In the genomic region with DNA sequence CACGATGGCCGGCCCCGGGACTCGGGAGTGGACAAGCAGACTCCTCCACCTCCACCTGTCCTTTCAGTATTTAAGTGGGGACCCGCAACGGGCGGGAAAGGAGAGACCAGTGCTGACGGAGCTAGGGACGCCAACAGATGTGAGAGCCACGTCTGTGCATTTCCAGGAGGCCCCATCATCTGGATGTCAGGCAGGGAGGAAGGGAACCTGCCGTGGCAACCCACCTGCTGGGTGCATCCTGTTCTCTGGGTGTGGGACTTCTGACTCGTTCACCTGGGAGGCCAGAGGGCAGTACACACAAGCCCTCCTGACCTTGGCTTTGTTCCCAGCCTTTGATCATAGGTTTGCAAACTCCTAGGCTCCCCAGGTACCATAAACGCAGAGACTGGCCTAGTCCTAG, we compare ENCODE assay signal across 34 cellular contexts. TPM values are rescaled to one million over a fixed set of nuclear protein-coding genes. Genes with fewer than 3 reads are reported as not detected.
DNase-seq lines count a peak whose midpoint lies in the region; ATAC-seq, FAIRE-seq and TF ChIP-seq lines count a peak whose summit lies in the region.
"Had no signal": no experiment of that assay in that cellular context is flagged by ENCODE, and none has a peak within 500 bp of the region (broad histone marks: within the 10 kb centered on the region; RNA-seq: fewer than 3 reads in every experiment).

No MANE protein-coding gene starts in this region.

- TF ChIP-seq POLR2A in HCT116 (IDR thresholded peaks at IDR 0.05; ENCODE audit: borderline replicate concordance, extremely low read depth, insufficient read depth, insufficient read length), result no peak
- no peak for TF ChIP-seq POLR2A in H1 (IDR thresholded peaks at IDR 0.05; ENCODE audit: control extremely low read depth in 1 of 2, low read depth in 2 of 2, low read length in 2 of 2)
- TF ChIP-seq POLR2A in prostate gland (IDR thresholded peaks at IDR 0.05), result no peak

- no peak overlapping the region for H2BK120ac ChIP-seq in H1 (replicated peaks; ENCODE audit: low read depth, low read length)

- H4K91ac ChIP-seq in H1 (replicated peaks; ENCODE audit: insufficient read length, low read length), result no peak overlapping the region

- TF ChIP-seq CTCF in HCT116 (IDR thresholded peaks at IDR 0.05 in 2 of 3, conservative IDR thresholded peaks at IDR 0.05 in 1 of 3; ENCODE audit: borderline replicate concordance in 1 of 3, insufficient read depth in 1 of 3, low read depth in 2 of 3, low read length in 2 of 3), result no peak
- TF ChIP-seq CTCF in H1 (IDR thresholded peaks at IDR 0.05; ENCODE audit: control extremely low read depth in 1 of 3, insufficient read depth in 1 of 3, low read depth in 1 of 3, low read length in 3 of 3), result no peak
- TF ChIP-seq CTCF in prostate gland (IDR thresholded peaks at IDR 0.05), result no peak

- H2AK5ac ChIP-seq in H1 (ENCODE audit: low read depth, low read length), result no peak overlapping the region

- H2BK12ac ChIP-seq in H1 (ENCODE audit: low read depth, low read length), result 0 out of 2 replicates have a peak overlapping the region, but pooled peaks have one; percentile 17

- H3K23ac ChIP-seq in H1 (ENCODE audit: insufficient read length), result no peak overlapping the region

- no peaks in the 10 kb centered on the region for H3K36me3 ChIP-seq in HCT116 (ENCODE audit: control insufficient read depth in 1 of 2, insufficient read depth in 2 of 2, low read length in 2 of 2)
- H3K36me3 ChIP-seq in H1 (ENCODE audit: control insufficient read depth in 2 of 4, insufficient read depth in 4 of 4, low read length in 3 of 4), result no peaks in the 10 kb centered on the region; a peak in 1 of 8 replicates
- H3K36me3 ChIP-seq in prostate gland, result no peaks in the 10 kb centered on the region
- H3K36me3 ChIP-seq: adrenal gland, tibial artery had no signal

- no peak overlapping the region for H3K4me3 ChIP-seq in HCT116 (replicated peaks in 1 of 2; ENCODE audit: low read depth in 1 of 2, low read length in 2 of 2)
- H3K4me3 ChIP-seq in H1 (ENCODE audit: extremely low read depth in 1 of 4, insufficient read depth in 2 of 4, low read depth in 3 of 4, low read length in 4 of 4), result no peak overlapping the region
- no peak overlapping the region for H3K4me3 ChIP-seq in prostate gland
- H3K4me3 ChIP-seq: adrenal gland, psoas muscle, tibial artery had no signal

- H4K8ac ChIP-seq in H1 (ENCODE audit: extremely low read depth, insufficient read depth, low read length), result no peak overlapping the region

- H2AFZ ChIP-seq in HCT116 (ENCODE audit: low read depth, low read length, poor library complexity, severe bottlenecking) (no peak overlapping the region), H1 (ENCODE audit: low read length) (no peak overlapping the region)

- TF ChIP-seq EP300 in H1 (IDR thresholded peaks at IDR 0.05; ENCODE audit: borderline replicate concordance in 1 of 2, low read depth in 2 of 2, low read length in 2 of 2), result no peak

- H2BK5ac ChIP-seq in H1 (ENCODE audit: low read depth, low read length), result no peak overlapping the region

- H3K79me2 ChIP-seq in HCT116 (ENCODE audit: insufficient read depth, low read length) (no peaks in the 10 kb centered on the region), H1 (ENCODE audit: control insufficient read depth in 1 of 2, insufficient read depth in 2 of 2, low read length in 2 of 2) (no peaks in the 10 kb centered on the region)

- no peak overlapping the region for H3K56ac ChIP-seq in H1 (replicated peaks; ENCODE audit: insufficient read length, low read depth, low read length)

- POLR2A ChIA-PET in HCT116 (lab: Charles Lee) (no interaction called here), H1 (lab: Charles Lee; ENCODE audit: partially characterized antibody) (no interaction called here)

- H3K27ac ChIP-seq in HCT116 (ENCODE audit: low read depth, low read length) (no peak overlapping the region), H1 (ENCODE audit: low read depth, low read length) (no peak overlapping the region), prostate gland (no peak overlapping the region)
- H3K27ac ChIP-seq: adrenal gland, HL-60, KMS-11, psoas muscle, tibial artery had no signal

- peaks cover 22% of the 10 kb centered on the region for H3K23me2 ChIP-seq in H1 (ENCODE audit: low read depth, low read length)

- H3K9ac ChIP-seq in HCT116 (ENCODE audit: low read length) (no peak overlapping the region), H1 (replicated peaks in 1 of 4; ENCODE audit: extremely low read depth in 1 of 4, low read depth in 3 of 4, low read length in 3 of 4) (no peak overlapping the region)
- H3K9ac ChIP-seq: KMS-11 had no signal

- no peaks in the 10 kb centered on the region for H3K9me2 ChIP-seq in HCT116 (ENCODE audit: insufficient read depth)

- H3K14ac ChIP-seq in H1 (ENCODE audit: insufficient read length), result no peak overlapping the region

- ATAC-seq in HCT116 (no peak), GM19463 (IDR thresholded peaks at IDR 0.05; ENCODE audit: unreplicated experiment) (no peak)
- ATAC-seq: activated CD4-positive, CD25-positive, alpha-beta regulatory T cell treated with anti-CD3 and anti-CD28 coated beads, Interleukin-2, amount 50 U/mL, for 24 hours; esophagus mucosa; left ventricle myocardium superior; psoas muscle; SK-N-SH treated with all-trans-retinoic acid at 6 μM for 48 hours had no signal

- no peaks in the 10 kb centered on the region; the same call in 1 of the 2 replicates for H3K27me3 ChIP-seq in HCT116 (ENCODE audit: insufficient read depth, low read length)
- H3K27me3 ChIP-seq in H1 (replicated peaks in 1 of 4; ENCODE audit: control insufficient read depth in 3 of 4, extremely low read depth in 1 of 4, insufficient read depth in 3 of 4, low read length in 3 of 4), result peaks cover 0 to 20% (median 14%) of the 10 kb centered on the region in 4 experiments; a peak in 6 of 7 replicates
- no peaks in the 10 kb centered on the region for H3K27me3 ChIP-seq in prostate gland (replicated peaks; ENCODE audit: insufficient read depth)
- H3K27me3 ChIP-seq: adrenal gland had no signal

- H3K9me3 ChIP-seq in HCT116 (ENCODE audit: control insufficient read depth in 1 of 2, insufficient read depth in 1 of 2, low read depth in 1 of 2, low read length in 2 of 2) (no peaks in the 10 kb centered on the region), H1 (ENCODE audit: insufficient read depth in 2 of 2, low read depth in 1 of 2, low read length in 1 of 2) (peaks cover 3 to 9% of the 10 kb centered on the region in 2 experiments; a peak in 2 of 4 replicates), prostate gland (no peaks in the 10 kb centered on the region)
- H3K9me3 ChIP-seq: adrenal gland, psoas muscle, tibial artery had no signal

- H4K20me1 ChIP-seq in HCT116 (ENCODE audit: insufficient read depth) (no peaks in the 10 kb centered on the region), H1 (replicated peaks in 1 of 2; ENCODE audit: control insufficient read depth in 1 of 2, insufficient read depth in 2 of 2, low read length in 2 of 2) (peaks cover 0 to 16% of the 10 kb centered on the region in 2 experiments)

- FAIRE-seq in H1 (lab: Jason Lieb, UNC), result no peak
- FAIRE-seq: GM19239, islet of Langerhans had no signal

- H2BK15ac ChIP-seq in H1 (ENCODE audit: low read length), result no peak overlapping the region

- no TSS peak for BruUV-seq in HCT116 (replicated peaks; lab: Mats Ljungman, UMichigan)

- no peak overlapping the region for H4K5ac ChIP-seq in H1 (ENCODE audit: insufficient read length, low read depth, low read length)

- CTCF ChIA-PET in HCT116 (lab: Charles Lee) (no interaction called here), H1 (lab: Charles Lee; ENCODE audit: partially characterized antibody) (interaction anchor here (0.7 to 1.1 kb wide), 3 partner anchors 43 to 82 kb away, joined by 3 read pairs; no protein-coding TSS in a partner anchor)

- intact Hi-C loops in HCT116 (cut with micrococcal nuclease) (no loop called here), prostate gland (cut with DNase I) (no loop called here)

- H2BK20ac ChIP-seq in H1 (ENCODE audit: low read length), result no peak overlapping the region

- RAD21 ChIA-PET in HCT116 (lab: Charles Lee; ENCODE audit: low non-redundant PET in 1 of 2, low total read pairs in 2 of 2, uncharacterized antibody in 2 of 2, unreplicated experiment in 2 of 2), result no interaction called here

- DNase-seq in activated effector memory CD4-positive, alpha-beta T cell treated with anti-CD3 and anti-CD28 coated beads, Interleukin-2, amount 50 U/mL, for 16 hours, result peak; percentile 57
- no peak for DNase-seq in activated effector memory CD4-positive, alpha-beta T cell treated with Interleukin-2 at 50 U/mL for 16 hours
- no peak for DNase-seq in HCT116 (ENCODE audit: low read depth, low spot score)
- DNase-seq in H1 (ENCODE audit: low read depth in 1 of 2, low spot score in 2 of 2), result no peak
- DNase-seq in prostate gland (ENCODE audit: low spot score), result no peak
- DNase-seq in anterior cingulate cortex (lab: John Stamatoyannopoulos, UW), result no peak
- DNase-seq: activated CD4-positive, alpha-beta memory T cell treated with anti-CD3 and anti-CD28 coated beads for 36 hours; activated CD8-positive, alpha-beta memory T cell treated with anti-CD3 and anti-CD28 coated beads, Interleukin-2, amount 50 U/mL, for 4 hours; activated naive CD4-positive, alpha-beta T cell treated with anti-CD3 and anti-CD28 coated beads, Interleukin-2, amount 10 ng/mL, durations not matched to agents 7 days and 5 days; adrenal gland; C1 segment of cervical spinal cord; Caco-2; dermis blood vessel endothelial cell; DND-41; GOT3; left ventricle myocardium superior; midbrain; naive B cell; NCI-H1436; NCI-H2081 treated with DMSO at 0.1 percent for 48 hours; NCI-H510A; psoas muscle; Right ventricle myocardium superior; stimulated activated CD4-positive, alpha-beta T cell treated with anti-CD3 and anti-CD28 coated beads, Interleukin-4, amount 100 ng/mL, for 1 hour; T-helper 2 cell; tibial artery had no signal

- no peaks in the 10 kb centered on the region for H3K4me1 ChIP-seq in HCT116 (ENCODE audit: control insufficient read depth in 1 of 2, insufficient read depth in 2 of 2, low read length in 2 of 2)
- H3K4me1 ChIP-seq in H1 (replicated peaks in 1 of 4; ENCODE audit: control insufficient read depth in 3 of 4, insufficient read depth in 4 of 4, low read length in 3 of 4), result peaks cover 2 to 8% (median 5%) of the 10 kb centered on the region in 4 experiments; a peak in 4 of 7 replicates
- H3K4me1 ChIP-seq in prostate gland (replicated peaks), result no peaks in the 10 kb centered on the region
- H3K4me1 ChIP-seq: adrenal gland, Caco-2, psoas muscle had no signal

- no peaks in the 10 kb centered on the region for H3K79me1 ChIP-seq in H1 (ENCODE audit: low read depth, low read length)

- TF ChIP-seq RAD21 in HCT116 (IDR thresholded peaks at IDR 0.05; ENCODE audit: low read depth), result no peak
- TF ChIP-seq RAD21 in H1 (IDR thresholded peaks at IDR 0.05 in 1 of 2, conservative IDR thresholded peaks at IDR 0.05 in 1 of 2; ENCODE audit: low read depth in 2 of 2, low read length in 2 of 2), result no peak

- H3K4me2 ChIP-seq in HCT116 (ENCODE audit: low read length) (no peak overlapping the region), H1 (ENCODE audit: insufficient read depth in 1 of 2, low read depth in 2 of 2, low read length in 2 of 2) (no peak overlapping the region)
- H3K4me2 ChIP-seq: KMS-11 had no signal

- WGBS in H1 (ENCODE audit: extremely low coverage in 1 of 2, insufficient coverage in 1 of 2, insufficient read length in 1 of 2, insufficient replicate concordance in 2 of 2, low coverage in 1 of 2, low lambda C conversion rate in 2 of 2, missing lambda C conversion rate in 1 of 2), 2 experiments, result 80% methylated on average over 9 of the region's 13 CpGs; no CpG with 5 or more reads in 1 of the 2 experiments
- WGBS in prostate gland, result 67% methylated on average over 13 of the region's 13 CpGs

- no peak overlapping the region for H3K4ac ChIP-seq in H1 (replicated peaks; ENCODE audit: insufficient read length, low read depth, low read length)

- H3K18ac ChIP-seq in H1 (ENCODE audit: extremely low read depth, low read length), result no peak overlapping the region

RNA-seq across cellular contexts. Expression of a gene that starts 5.6 kb away (rescaled TPM):
- total RNA-seq in HCT116 (2021; ENCODE audit: unreplicated experiment) (3.1 TPM), prostate gland (10 to 100 TPM in 1 of 2 donors, under 1 TPM in 1; 0.77 to 17.2 TPM)
- 1.6 and 1.7 TPM in 2 replicates for polyA plus RNA-seq in HCT116 (2012)
- 6.3 TPM in 2 replicates for total RNA-seq in H1 (2021; fragmentation: NEBNext Ultra II Directional; extraction: Animal tissue kit (Norgen Biotek cat#: 25700))
- 3.5 and 7.3 TPM in 2 replicates for polyA plus RNA-seq in H1 (2011; rRNA removed)
- 3.1 TPM for polyA plus RNA-seq in H1 (2011; cell fraction: cytosol; rRNA removed)
- 12.8 TPM for polyA plus RNA-seq in H1 (2011; cell fraction: nucleus; rRNA removed)
- 7.9 to 9.2 TPM (median 8.4 TPM) in 4 replicates for polyA plus RNA-seq in H1 (2012, experiment 1 of 2)
- 6.9 TPM for polyA plus RNA-seq in H1 (2012, experiment 2 of 2)
- 4.4 TPM for polyA plus RNA-seq in H1 (2013, experiment 1 of 2)
- polyA plus RNA-seq in H1 (2013, experiment 2 of 2), result 5.4 TPM
- 10.6 and 11.2 TPM in 2 replicates for polyA minus RNA-seq in H1 (2011; rRNA and poly(A)+ RNA removed)
- polyA minus RNA-seq in H1 (2011; cell fraction: cytosol; rRNA and poly(A)+ RNA removed), result 4.0 TPM
- polyA minus RNA-seq in H1 (2011; cell fraction: nucleus; rRNA and poly(A)+ RNA removed), result 17.3 TPM
- total RNA-seq: dermis blood vessel endothelial cell had no signal
